ENCODE assay signal across 31 cellular contexts in the genomic region with DNA sequence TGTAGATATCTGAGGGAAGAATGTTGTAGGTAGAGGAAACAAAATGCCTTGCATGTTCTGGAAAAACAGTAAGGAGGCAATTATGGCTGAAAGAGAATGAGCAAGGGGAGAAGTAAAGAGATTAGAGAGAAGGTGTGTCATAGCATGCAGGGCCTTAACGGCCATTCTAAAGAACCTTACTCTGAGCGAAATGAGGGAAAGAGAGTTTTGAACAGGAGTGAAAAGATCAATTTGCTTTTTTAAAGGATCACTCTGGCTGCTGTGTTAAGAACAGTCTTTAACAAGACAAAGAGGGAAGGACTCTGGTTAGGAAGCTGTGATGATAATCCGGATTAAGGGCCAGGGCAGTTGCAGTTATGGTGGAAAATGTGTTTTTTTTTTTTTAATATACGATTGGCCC. TPM values are rescaled to one million over a fixed set of nuclear protein-coding genes. Genes with fewer than 3 reads are reported as not detected.
DNase-seq lines count a peak whose midpoint lies in the region; ATAC-seq and TF ChIP-seq lines count a peak whose summit lies in the region.
"Had no signal": no experiment of that assay in that cellular context is flagged by ENCODE, and none has a peak within 500 bp of the region (broad histone marks: within the 10 kb centered on the region; RNA-seq: fewer than 3 reads in every experiment).

No MANE protein-coding gene starts in this region.

- H2BK5ac ChIP-seq in mesendoderm (ENCODE audit: low read length) = no peak overlapping the region

- no peaks in the 10 kb centered on the region for H3K36me3 ChIP-seq in cardiac muscle cell
- H3K36me3 ChIP-seq in mesendoderm (ENCODE audit: control insufficient read depth, insufficient read depth, low read length) = no peaks in the 10 kb centered on the region
- H3K36me3 ChIP-seq: left ventricle myocardium inferior, ovary, Peyer's patch had no signal

- H3K36me3 Mint-ChIP-seq in WTC11 = no peaks in the 10 kb centered on the region

- H4K8ac ChIP-seq in mesendoderm (ENCODE audit: low read depth, low read length) = no peak overlapping the region

- intact Hi-C loops in right cardiac atrium (cut with DNase I) = no loop called here

- H2BK15ac ChIP-seq in mesendoderm (replicated peaks; ENCODE audit: low read depth) = no peak overlapping the region

- CTCF ChIA-PET in WTC11 (lab: Charles Lee) = interaction anchor here (0.9 kb wide), 1 partner anchor 23 kb away, joined by 3 read pairs; a partner anchor contains a TSS

- no peaks in the 10 kb centered on the region for H3K27me3 ChIP-seq in cardiac muscle cell
- H3K27me3 ChIP-seq in right cardiac atrium (ENCODE audit: control insufficient read depth, insufficient read depth) = no peaks in the 10 kb centered on the region
- H3K27me3 ChIP-seq in mesendoderm (ENCODE audit: insufficient read depth, low read length, poor library complexity) = no peaks in the 10 kb centered on the region
- H3K27me3 ChIP-seq: ovary, Peyer's patch had no signal

- no peak for TF ChIP-seq CTCF in cardiac muscle cell (IDR thresholded peaks at IDR 0.05; ENCODE audit: low read depth, low read length)
- no peak for TF ChIP-seq CTCF in WTC11 (IDR thresholded peaks at IDR 0.05)

- WGBS in right cardiac atrium = 86% methylated on average over 4 of the region's 4 CpGs
- WGBS in mesendoderm (ENCODE audit: extremely low coverage, insufficient coverage, low lambda C conversion rate) = no CpG with 5 or more reads among the region's 4 CpGs

- no peak overlapping the region for H3K9ac ChIP-seq in mesendoderm (ENCODE audit: low read length)

- no peak overlapping the region for H2AK5ac ChIP-seq in mesendoderm (ENCODE audit: low read length)

- H3K4me1 ChIP-seq in cardiac muscle cell (ENCODE audit: low read depth) = peaks cover 7% of the 10 kb centered on the region
- H3K4me1 ChIP-seq in right cardiac atrium (ENCODE audit: control insufficient read depth, insufficient read depth, low read length) = peaks cover 2% of the 10 kb centered on the region
- H3K4me1 ChIP-seq in mesendoderm (ENCODE audit: control insufficient read depth, low read depth, low read length) = no peaks in the 10 kb centered on the region

- no peak overlapping the region for H3K56ac ChIP-seq in mesendoderm (ENCODE audit: low read length)

- H3K18ac ChIP-seq in mesendoderm (ENCODE audit: low read length) = no peak overlapping the region

- ATAC-seq in right cardiac atrium (no peak), WTC11 (peak; percentile 77), GM18517 (IDR thresholded peaks at IDR 0.05; ENCODE audit: unreplicated experiment) (no peak)
- ATAC-seq: effector memory CD8-positive, alpha-beta T cell; stimulated activated effector memory CD8-positive, alpha-beta T cell treated with anti-CD3 and anti-CD28 coated beads, Interleukin-12 subunit alpha, Interleukin-12 subunit beta, amount 100 ng/mL, for 72 hours had no signal

- no peaks in the 10 kb centered on the region for H3K9me3 Mint-ChIP-seq in WTC11
- H3K9me3 Mint-ChIP-seq: activated CD4-positive, alpha-beta T cell treated with anti-CD3 and anti-CD28 coated beads, Interleukin-2, amount 10 ng/mL, durations not matched to agents 24 days and 14 days; activated naive CD8-positive, alpha-beta T cell treated with anti-CD3 and anti-CD28 coated beads for 36 hours; effector memory CD8-positive, alpha-beta T cell; stimulated activated effector memory CD8-positive, alpha-beta T cell treated with anti-CD3 and anti-CD28 coated beads, Interleukin-12 subunit alpha, Interleukin-12 subunit beta, amount 100 ng/mL, for 72 hours had no signal

- POLR2A ChIA-PET in WTC11 (lab: Charles Lee) = no interaction called here

- H3K27ac ChIP-seq in cardiac muscle cell (peak overlapping the region; percentile 6), right cardiac atrium (ENCODE audit: low read length) (no peak overlapping the region), mesendoderm (ENCODE audit: low read depth, low read length) (no peak overlapping the region)
- H3K27ac ChIP-seq: C4-2B, HL-60, left ventricle myocardium inferior, ovary, Peyer's patch had no signal

- peaks cover 33% of the 10 kb centered on the region for H3K79me2 ChIP-seq in mesendoderm (ENCODE audit: control insufficient read depth, insufficient read depth, low read length)

- H3K4me3 ChIP-seq in cardiac muscle cell (no peak overlapping the region), right cardiac atrium (ENCODE audit: low read length) (no peak overlapping the region), mesendoderm (ENCODE audit: low read length) (no peak overlapping the region)
- H3K4me3 ChIP-seq: left ventricle myocardium inferior, ovary, Peyer's patch had no signal

- no peaks in the 10 kb centered on the region for H3K27me3 Mint-ChIP-seq in WTC11 (ENCODE audit: low read depth)
- H3K27me3 Mint-ChIP-seq: activated CD4-positive, alpha-beta T cell treated with anti-CD3 and anti-CD28 coated beads, Interleukin-2, amount 10 ng/mL, durations not matched to agents 24 days and 14 days; activated naive CD8-positive, alpha-beta T cell treated with anti-CD3 and anti-CD28 coated beads for 36 hours; effector memory CD8-positive, alpha-beta T cell had no signal

- H3K9me3 ChIP-seq in cardiac muscle cell (ENCODE audit: low read depth) (no peaks in the 10 kb centered on the region), right cardiac atrium (ENCODE audit: control insufficient read depth, low read length) (no peaks in the 10 kb centered on the region)
- H3K9me3 ChIP-seq: Caco-2, left ventricle myocardium inferior, ovary, Peyer's patch had no signal

- peaks cover 53% of the 10 kb centered on the region for H3K4me1 Mint-ChIP-seq in WTC11

- no peak overlapping the region for H3K23ac ChIP-seq in mesendoderm (ENCODE audit: low read length)

- H4K5ac ChIP-seq in mesendoderm (ENCODE audit: low read length) = no peak overlapping the region

- H3K4me3 Mint-ChIP-seq in WTC11 = peak overlapping the region; percentile 47
- H3K4me3 Mint-ChIP-seq: activated CD4-positive, alpha-beta T cell treated with anti-CD3 and anti-CD28 coated beads, Interleukin-2, amount 10 ng/mL, durations not matched to agents 24 days and 14 days; activated naive CD8-positive, alpha-beta T cell treated with anti-CD3 and anti-CD28 coated beads for 36 hours; effector memory CD8-positive, alpha-beta T cell; stimulated activated effector memory CD8-positive, alpha-beta T cell treated with anti-CD3 and anti-CD28 coated beads, Interleukin-12 subunit alpha, Interleukin-12 subunit beta, amount 100 ng/mL, for 72 hours had no signal

- H3K27ac Mint-ChIP-seq in WTC11 = peak overlapping the region; percentile 97
- H3K27ac Mint-ChIP-seq: activated CD4-positive, alpha-beta T cell treated with anti-CD3 and anti-CD28 coated beads, Interleukin-2, amount 10 ng/mL, durations not matched to agents 24 days and 14 days; activated naive CD8-positive, alpha-beta T cell treated with anti-CD3 and anti-CD28 coated beads for 36 hours had no signal

- H3K4me2 ChIP-seq in mesendoderm (ENCODE audit: low read length) = no peak overlapping the region

- no peak overlapping the region for H2BK120ac ChIP-seq in mesendoderm (ENCODE audit: low read depth, low read length)

- DNase-seq in cardiac muscle cell (ENCODE audit: low read depth in 1 of 2, low spot score in 1 of 2) (no peak), right cardiac atrium (no peak), WTC11 (ENCODE audit: low spot score) (no peak), mesendoderm (peak; percentile 56), OCI-M1 (lab: John Stamatoyannopoulos, UW) (no peak), SIG-M5 (lab: John Stamatoyannopoulos, UW) (no peak), HCEC 1CT (no peak)
- DNase-seq: 8988T; activated CD4-positive, alpha-beta T cell treated with anti-CD3 and anti-CD28 coated beads, Interleukin-2, amount 10 ng/mL, durations not matched to agents 24 days and 14 days; activated CD8-positive, alpha-beta memory T cell treated with anti-CD3 and anti-CD28 coated beads for 24 hours; activated effector memory CD4-positive, alpha-beta T cell treated with anti-CD3 and anti-CD28 coated beads, Interleukin-2, amount 50 U/mL, for 16 hours; activated naive CD8-positive, alpha-beta T cell treated with anti-CD3 and anti-CD28 coated beads for 36 hours; aorta; Caco-2; cortex of kidney; DMS79; effector memory CD8-positive, alpha-beta T cell; glutamatergic neuron; islet precursor cell; left ventricle myocardium inferior; MM.1S; NCI-H1105 treated with DMSO at 0.1 percent for 48 hours; NCI-H2029; NCI-H524 treated with DMSO at 0.1 percent for 48 hours; ovary; Peyer's patch; stimulated activated CD4-positive, alpha-beta T cell treated with anti-CD3 and anti-CD28 coated beads, Interleukin-15, amount 100 ng/mL, for 24 hours had no signal

- H3K79me1 ChIP-seq in mesendoderm (ENCODE audit: low read length) = peaks cover 9% of the 10 kb centered on the region

- H3K4ac ChIP-seq in mesendoderm (ENCODE audit: low read depth, low read length) = no peak overlapping the region

TF ChIP-seq in WTC11, 78 proteins besides CTCF, POLR2A, EP300 and RAD21 (continues in another document):
- TF ChIP-seq, protein P1, sequence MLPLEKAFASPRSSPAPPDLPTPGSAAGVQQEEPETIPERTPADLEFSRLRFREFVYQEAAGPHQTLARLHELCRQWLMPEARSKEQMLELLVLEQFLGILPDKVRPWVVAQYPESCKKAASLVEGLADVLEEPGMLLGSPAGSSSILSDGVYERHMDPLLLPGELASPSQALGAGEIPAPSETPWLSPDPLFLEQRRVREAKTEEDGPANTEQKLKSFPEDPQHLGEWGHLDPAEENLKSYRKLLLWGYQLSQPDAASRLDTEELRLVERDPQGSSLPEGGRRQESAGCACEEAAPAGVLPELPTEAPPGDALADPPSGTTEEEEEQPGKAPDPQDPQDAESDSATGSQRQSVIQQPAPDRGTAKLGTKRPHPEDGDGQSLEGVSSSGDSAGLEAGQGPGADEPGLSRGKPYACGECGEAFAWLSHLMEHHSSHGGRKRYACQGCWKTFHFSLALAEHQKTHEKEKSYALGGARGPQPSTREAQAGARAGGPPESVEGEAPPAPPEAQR (CRISPR knock-in tag; IDR thresholded peaks at IDR 0.05) = no peak
- TF ChIP-seq NFATC4 (CRISPR knock-in tag; IDR thresholded peaks at IDR 0.05) = no peak

RNA-seq across cellular contexts. Expression of a gene that starts 22.6 kb away (rescaled TPM):
- total RNA-seq in cardiac muscle cell = 9.9 and 15.5 TPM in 2 replicates
- 6.2 and 13.3 TPM in 2 replicates for polyA plus RNA-seq in cardiac muscle cell
- 10 to 100 TPM; 15.1 to 19.6 (median 17.3) TPM for total RNA-seq in right cardiac atrium
- polyA plus RNA-seq in right cardiac atrium = 4.4 TPM
- 97.5 to 108 TPM (median 100 TPM) in 3 replicates for total RNA-seq in WTC11 (2021)
- polyA plus RNA-seq in mesendoderm (2013, experiment 1 of 2) = 73.2 TPM
- 73.4 TPM for polyA plus RNA-seq in mesendoderm (2013, experiment 2 of 2)
